In genomic region chr18:58991127-58991798, GRCh38 we compare ENCODE assay signal across 9 cellular contexts.
DNase-seq lines count a peak whose midpoint lies in the region; ATAC-seq and TF ChIP-seq lines count a peak whose summit lies in the region.
"Had no signal": no experiment of that assay in that cellular context is flagged by ENCODE, and none has a peak within 500 bp of the region (broad histone marks: within the 10 kb centered on the region; RNA-seq: fewer than 3 reads in every experiment).

No MANE protein-coding gene starts in this region.

- peak overlapping the region; percentile 64 for H3K27ac Mint-ChIP-seq in activated naive CD8-positive, alpha-beta T cell treated with anti-CD3 and anti-CD28 coated beads, Interleukin-2, amount 50 U/mL, for 24 hours
- no peak overlapping the region for H3K27ac Mint-ChIP-seq in activated naive CD8-positive, alpha-beta T cell treated with anti-CD3 and anti-CD28 coated beads for 36 hours
- no peak overlapping the region for H3K27ac Mint-ChIP-seq in GM23338

- peaks cover 23% of the 10 kb centered on the region for H3K27me3 Mint-ChIP-seq in activated naive CD8-positive, alpha-beta T cell treated with anti-CD3 and anti-CD28 coated beads, Interleukin-2, amount 50 U/mL, for 24 hours
- peaks cover 27% of the 10 kb centered on the region for H3K27me3 Mint-ChIP-seq in activated naive CD8-positive, alpha-beta T cell treated with anti-CD3 and anti-CD28 coated beads for 36 hours
- H3K27me3 Mint-ChIP-seq in GM23338 (ENCODE audit: insufficient read depth, low read depth, poor library complexity), result no peaks in the 10 kb centered on the region

- H2AFZ ChIP-seq in GM23338, result no peak overlapping the region

- TF ChIP-seq CTCF in epithelial cell of proximal tubule (conservative IDR thresholded peaks at IDR 0.05; ENCODE audit: low read depth, low read length) (no peak), vagina (IDR thresholded peaks at IDR 0.05) (no peak), GM23338 (conservative IDR thresholded peaks at IDR 0.05; ENCODE audit: low read depth in 2 of 2) (no peak)

- H3K27ac ChIP-seq in vagina (peak overlapping the region; percentile 47), GM23338 (ENCODE audit: low read depth) (no peak overlapping the region)

- no peaks in the 10 kb centered on the region for H4K20me1 ChIP-seq in GM23338 (replicated peaks; ENCODE audit: insufficient read depth)

- no peak overlapping the region for H3K4me3 Mint-ChIP-seq in activated naive CD8-positive, alpha-beta T cell treated with anti-CD3 and anti-CD28 coated beads, Interleukin-2, amount 50 U/mL, for 24 hours
- H3K4me3 Mint-ChIP-seq in activated naive CD8-positive, alpha-beta T cell treated with anti-CD3 and anti-CD28 coated beads for 36 hours, result no peak overlapping the region
- no peak overlapping the region for H3K4me3 Mint-ChIP-seq in GM23338

- peaks cover 33% of the 10 kb centered on the region for H3K4me1 ChIP-seq in vagina
- H3K4me1 ChIP-seq in GM23338 (ENCODE audit: insufficient read depth), result peaks cover 6% of the 10 kb centered on the region; the same call in 1 of the 2 replicates

- peaks cover 11% of the 10 kb centered on the region for H3K9me3 Mint-ChIP-seq in activated naive CD8-positive, alpha-beta T cell treated with anti-CD3 and anti-CD28 coated beads, Interleukin-2, amount 50 U/mL, for 24 hours
- H3K9me3 Mint-ChIP-seq in activated naive CD8-positive, alpha-beta T cell treated with anti-CD3 and anti-CD28 coated beads for 36 hours, result peaks cover 11% of the 10 kb centered on the region
- peaks cover 5% of the 10 kb centered on the region; the same call in 2 of the 3 replicates for H3K9me3 Mint-ChIP-seq in GM23338

- H3K9me3 ChIP-seq in vagina, result no peaks in the 10 kb centered on the region

- no peaks in the 10 kb centered on the region for H3K9me2 ChIP-seq in GM23338 (ENCODE audit: insufficient read depth)

- H3K4me2 ChIP-seq in GM23338, result no peak overlapping the region

- ATAC-seq in activated naive CD8-positive, alpha-beta T cell treated with anti-CD3 and anti-CD28 coated beads, Interleukin-2, amount 50 U/mL, for 24 hours, result peak; percentile 40
- ATAC-seq in HG03342 (IDR thresholded peaks at IDR 0.05; ENCODE audit: unreplicated experiment) (peak; percentile 87), GM23338 (no peak)

- H3K27me3 ChIP-seq in vagina (no peaks in the 10 kb centered on the region), GM23338 (ENCODE audit: insufficient read depth) (no peaks in the 10 kb centered on the region)

- no peaks in the 10 kb centered on the region for H3K36me3 ChIP-seq in vagina
- H3K36me3 ChIP-seq in GM23338 (ENCODE audit: insufficient read depth), result no peaks in the 10 kb centered on the region

- no peak for TF ChIP-seq POLR2A in vagina (IDR thresholded peaks at IDR 0.05)

- intact Hi-C loops in vagina (cut with DNase I), result loop anchor here (10.0 kb wide), 1 partner anchor 54 kb away; no protein-coding TSS in a partner anchor

- no peak overlapping the region for H3K4me3 ChIP-seq in epithelial cell of proximal tubule (ENCODE audit: low read depth, low read length)
- no peak overlapping the region for H3K4me3 ChIP-seq in vagina
- no peak overlapping the region for H3K4me3 ChIP-seq in GM23338

- no peak for DNase-seq in activated naive CD8-positive, alpha-beta T cell treated with anti-CD3 and anti-CD28 coated beads, Interleukin-2, amount 50 U/mL, for 24 hours
- DNase-seq in activated naive CD8-positive, alpha-beta T cell treated with anti-CD3 and anti-CD28 coated beads for 36 hours, result no peak
- DNase-seq in epithelial cell of proximal tubule (ENCODE audit: low read depth), result peak; percentile 53
- no peak for DNase-seq in vagina (ENCODE audit: extremely low spot score in 2 of 2)
- no peak for DNase-seq in NCI-H1436 treated with DMSO at 0.1 percent for 48 hours (lab: John Stamatoyannopoulos, UW)
- no peak for DNase-seq in NCI-H2029 (lab: John Stamatoyannopoulos, UW)
- DNase-seq in GM23338 (ENCODE audit: low spot score), result no peak
- DNase-seq: NCI-H774 had no signal

- H3K4me1 Mint-ChIP-seq in activated naive CD8-positive, alpha-beta T cell treated with anti-CD3 and anti-CD28 coated beads, Interleukin-2, amount 50 U/mL, for 24 hours, result peaks cover 23% of the 10 kb centered on the region
- peaks cover 7% of the 10 kb centered on the region for H3K4me1 Mint-ChIP-seq in activated naive CD8-positive, alpha-beta T cell treated with anti-CD3 and anti-CD28 coated beads for 36 hours
- peaks cover 7% of the 10 kb centered on the region; the same call in 2 of the 3 replicates for H3K4me1 Mint-ChIP-seq in GM23338

- no peaks in the 10 kb centered on the region for H3K79me2 ChIP-seq in GM23338 (replicated peaks; ENCODE audit: insufficient read depth)

- H3F3A ChIP-seq in GM23338 (replicated peaks; ENCODE audit: low read depth), result peaks cover 6% of the 10 kb centered on the region; the same call in 1 of the 2 replicates

- peaks cover 3% of the 10 kb centered on the region for H3K36me3 Mint-ChIP-seq in activated naive CD8-positive, alpha-beta T cell treated with anti-CD3 and anti-CD28 coated beads, Interleukin-2, amount 50 U/mL, for 24 hours (ENCODE audit: low read depth)
- H3K36me3 Mint-ChIP-seq in activated naive CD8-positive, alpha-beta T cell treated with anti-CD3 and anti-CD28 coated beads for 36 hours, result no peaks in the 10 kb centered on the region
- peaks cover 8% of the 10 kb centered on the region; the same call in 2 of the 3 replicates for H3K36me3 Mint-ChIP-seq in GM23338 (ENCODE audit: low read depth)

TF ChIP-seq in GM23338, 12 proteins besides CTCF, POLR2A, EP300 and RAD21:
- TF ChIP-seq REST (IDR thresholded peaks at IDR 0.05; ENCODE audit: unreplicated experiment) (no peak), ZNF331 (CRISPR knock-in tag; IDR thresholded peaks at IDR 0.05; ENCODE audit: low read depth) (no peak), POLR2AphosphoS5 (IDR thresholded peaks at IDR 0.05; ENCODE audit: low read depth) (no peak), JUNB (IDR thresholded peaks at IDR 0.05; ENCODE audit: unreplicated experiment) (no peak)
- TF ChIP-seq, protein P1, sequence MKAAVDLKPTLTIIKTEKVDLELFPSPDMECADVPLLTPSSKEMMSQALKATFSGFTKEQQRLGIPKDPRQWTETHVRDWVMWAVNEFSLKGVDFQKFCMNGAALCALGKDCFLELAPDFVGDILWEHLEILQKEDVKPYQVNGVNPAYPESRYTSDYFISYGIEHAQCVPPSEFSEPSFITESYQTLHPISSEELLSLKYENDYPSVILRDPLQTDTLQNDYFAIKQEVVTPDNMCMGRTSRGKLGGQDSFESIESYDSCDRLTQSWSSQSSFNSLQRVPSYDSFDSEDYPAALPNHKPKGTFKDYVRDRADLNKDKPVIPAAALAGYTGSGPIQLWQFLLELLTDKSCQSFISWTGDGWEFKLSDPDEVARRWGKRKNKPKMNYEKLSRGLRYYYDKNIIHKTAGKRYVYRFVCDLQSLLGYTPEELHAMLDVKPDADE (IDR thresholded peaks at IDR 0.05), result no peak
TF ChIP-seq in GM23338: peak in this region for 0.
